Comparison of ENCODE assay signal across 17 cellular contexts in the genomic region with DNA sequence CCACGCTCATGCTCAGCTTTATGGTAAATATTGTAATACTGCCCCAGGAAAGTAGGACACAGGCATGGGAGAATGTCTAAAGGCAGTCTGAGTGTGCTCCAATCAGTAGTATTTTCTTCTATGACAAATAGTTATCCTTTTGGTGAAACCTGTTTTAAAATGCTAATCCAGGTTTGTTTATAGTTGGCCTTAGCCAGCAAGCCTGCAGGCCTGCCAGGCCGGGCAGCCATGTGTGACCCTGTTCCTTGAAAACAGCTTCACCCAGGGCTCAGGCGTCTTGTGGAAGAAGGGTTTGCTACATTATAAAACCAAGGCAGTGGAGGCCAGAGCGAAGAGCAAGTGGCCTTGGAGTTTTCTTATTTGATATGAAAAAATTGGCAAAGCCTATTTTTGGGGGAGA.
DNase-seq lines count a peak whose midpoint lies in the region; FAIRE-seq and TF ChIP-seq lines count a peak whose summit lies in the region.
"Had no signal": no experiment of that assay in that cellular context is flagged by ENCODE, and none has a peak within 500 bp of the region (broad histone marks: within the 10 kb centered on the region; RNA-seq: fewer than 3 reads in every experiment).

No MANE protein-coding gene starts in this region.

- intact Hi-C loops in ovary (cut with DNase I): no loop called here
- intact Hi-C loops in lower leg skin (cut with DNase I; ENCODE audit: low total_unique reads): no loop called here

- no peak overlapping the region for H3K9ac ChIP-seq in OCI-LY3 (ENCODE audit: low read length)

- no peaks in the 10 kb centered on the region for H3K9me3 ChIP-seq in BE2C
- no peaks in the 10 kb centered on the region for H3K9me3 ChIP-seq in OCI-LY3 (ENCODE audit: insufficient read depth, low read length)
- H3K9me3 ChIP-seq in ovary: no peaks in the 10 kb centered on the region

- no peaks in the 10 kb centered on the region for H4K20me1 ChIP-seq in OCI-LY3 (ENCODE audit: insufficient read depth, low read length)

- peak; percentile 17 for DNase-seq in BE2C
- DNase-seq in kidney epithelial cell (ENCODE audit: low read depth): peak; percentile 16
- DNase-seq in ovary: peak in 4 of 5 donors; percentile 33 to 62 (median 51)
- no peak for DNase-seq in lower leg skin (ENCODE audit: low spot score in 2 of 2)
- DNase-seq in RCC 7860 (ENCODE audit: low spot score): no peak
- no peak for DNase-seq in germinal center (ENCODE audit: low spot score)
- DNase-seq in DMS114 treated with DMSO at 0.1 percent for 48 hours (lab: John Stamatoyannopoulos, UW; ENCODE audit: unreplicated experiment): no peak
- DNase-seq: CD4-positive, alpha-beta memory T cell; DND-41; GF-D8; KG1; NCI-H1092; NCI-H345; NCI-H69; Right ventricle myocardium superior had no signal

- TF ChIP-seq EP300 in ovary (IDR thresholded peaks at IDR 0.05): no peak

- TF ChIP-seq CTCF in BE2C (IDR thresholded peaks at IDR 0.05; ENCODE audit: low read depth, low read length) (no peak), OCI-LY3 (IDR thresholded peaks at IDR 0.05; ENCODE audit: low read depth, low read length) (no peak), kidney epithelial cell (IDR thresholded peaks at IDR 0.05; ENCODE audit: insufficient read depth, low read length, poor library complexity, severe bottlenecking) (no peak), ovary (IDR thresholded peaks at IDR 0.05) (no peak), lower leg skin (IDR thresholded peaks at IDR 0.05) (no peak)

- H2AFZ ChIP-seq in OCI-LY3 (ENCODE audit: low read depth, low read length): no peak overlapping the region

- H3K4me3 ChIP-seq in BE2C (ENCODE audit: low read depth, low read length): no peak overlapping the region
- no peak overlapping the region for H3K4me3 ChIP-seq in OCI-LY3 (ENCODE audit: low read length)
- no peak overlapping the region for H3K4me3 ChIP-seq in kidney epithelial cell (ENCODE audit: low read depth, low read length)
- no peak overlapping the region for H3K4me3 ChIP-seq in ovary
- no peak overlapping the region for H3K4me3 ChIP-seq in lower leg skin (ENCODE audit: low read depth, poor library complexity, severe bottlenecking)

- H3K79me2 ChIP-seq in OCI-LY3 (ENCODE audit: low read length): no peaks in the 10 kb centered on the region

- H3K27me3 ChIP-seq in BE2C (no peaks in the 10 kb centered on the region), OCI-LY3 (ENCODE audit: low read depth, low read length) (peaks cover 81% of the 10 kb centered on the region), kidney epithelial cell (ENCODE audit: control insufficient read depth, insufficient read depth, low read length) (no peaks in the 10 kb centered on the region), ovary (no peaks in the 10 kb centered on the region)

- H3K4me1 ChIP-seq in BE2C: peaks cover 42% of the 10 kb centered on the region
- H3K4me1 ChIP-seq in OCI-LY3 (ENCODE audit: low read length): peaks cover 44% of the 10 kb centered on the region
- peaks cover 11% of the 10 kb centered on the region for H3K4me1 ChIP-seq in ovary (ENCODE audit: insufficient read depth)

- TF ChIP-seq POLR2A in ovary (IDR thresholded peaks at IDR 0.05) (no peak), lower leg skin (IDR thresholded peaks at IDR 0.05) (no peak)

- H3K4me2 ChIP-seq in OCI-LY3 (ENCODE audit: low read length): peak overlapping the region; percentile 68

- WGBS in ovary, 3 donors: 25 to 56% (median 41%) methylated on average over 4 of the region's 4 CpGs
- 70 to 75% methylated on average over 4 of the region's 4 CpGs for WGBS in lower leg skin, 2 donors

- no peak overlapping the region for H3K27ac ChIP-seq in OCI-LY3 (ENCODE audit: low read length)
- H3K27ac ChIP-seq in ovary: peak overlapping the region in 1 of 2 donors; percentile 37

- FAIRE-seq in RCC 7860 (lab: Jason Lieb, UNC): no peak
- FAIRE-seq: D721Med had no signal

- H3K36me3 ChIP-seq in BE2C: no peaks in the 10 kb centered on the region
- H3K36me3 ChIP-seq in OCI-LY3 (replicated peaks; ENCODE audit: low read depth, low read length): no peaks in the 10 kb centered on the region
- H3K36me3 ChIP-seq in kidney epithelial cell (ENCODE audit: control insufficient read depth, insufficient read depth, low read length): no peaks in the 10 kb centered on the region
- H3K36me3 ChIP-seq in ovary: no peaks in the 10 kb centered on the region

Comparison
In these comparisons a context has a peak if more than half of its experiments do, and no peak if none do; other contexts are left out.
1. DNase-seq: peak in BE2C (single experiment), kidney epithelial cell (single experiment) and ovary (4 of 5); none in lower leg skin (0 of 2), RCC 7860 (single experiment), germinal center (single experiment) and DMS114 treated with DMSO at 0.1 percent for 48 hours (single experiment).